In genomic region chr18:50280707-50281294, GRCh38 we compare ENCODE assay signal across 8 cellular contexts. TPM values are rescaled to one million over a fixed set of nuclear protein-coding genes. Genes with fewer than 3 reads are reported as not detected.
DNase-seq lines count a peak whose midpoint lies in the region; ATAC-seq and TF ChIP-seq lines count a peak whose summit lies in the region.

No MANE protein-coding gene starts in this region.

- H3K27me3 ChIP-seq in left lung = no peaks in the 10 kb centered on the region
- no peaks in the 10 kb centered on the region for H3K27me3 ChIP-seq in testis

- TF ChIP-seq CTCF in left lung (IDR thresholded peaks at IDR 0.05) = no peak
- no peak for TF ChIP-seq CTCF in testis (IDR thresholded peaks at IDR 0.05)

- WGBS in testis, 2 donors = 1 to 2% methylated on average over 16 of the region's 16 CpGs

- peak overlapping the region; percentile 88 for H3K27ac ChIP-seq in angular gyrus (ENCODE audit: low read depth, low read length)
- H3K27ac ChIP-seq in left lung = peak overlapping the region; percentile 82 to 90
- peak overlapping the region; percentile 92 to 95 for H3K27ac ChIP-seq in testis

- intact Hi-C loops in activated CD4-positive, alpha-beta T cell treated with anti-CD3 and anti-CD28 coated beads, Interleukin-2, amount 10 ng/mL, durations not matched to agents 24 days and 14 days (cut with micrococcal nuclease) = loop anchor here (1.0 to 10.0 kb wide), 6 partner anchors 14 to 788 kb away; partner anchors contain the start of genes CFAP53, RPL17 and SMAD4
- intact Hi-C loops in left lung (cut with DNase I) (no loop called here), testis (cut with DNase I; ENCODE audit: low total_unique reads) (no loop called here), head of caudate nucleus (cut with DNase I) (loop anchor here (5.0 kb wide), 1 partner anchor 96 kb away; the partner anchor contains the start of gene SKA1)

- H3K27ac Mint-ChIP-seq in activated CD4-positive, alpha-beta T cell treated with anti-CD3 and anti-CD28 coated beads, Interleukin-2, amount 10 ng/mL, durations not matched to agents 24 days and 14 days = peak overlapping the region; percentile 98

- H3K4me3 Mint-ChIP-seq in activated CD4-positive, alpha-beta T cell treated with anti-CD3 and anti-CD28 coated beads, Interleukin-2, amount 10 ng/mL, durations not matched to agents 24 days and 14 days = peak overlapping the region; percentile 90

- H3K4me3 ChIP-seq in left lung (peak overlapping the region; percentile 78 to 92), testis (peak overlapping the region; percentile 85 to 90)

- TF ChIP-seq POLR2A in testis (IDR thresholded peaks at IDR 0.05) = no peak

- H3K36me3 ChIP-seq in left lung (peaks cover 0 to 72% of the 10 kb centered on the region in 2 donors), testis (ENCODE audit: low read depth, missing control alignments) (no peaks in the 10 kb centered on the region)

- H3K4me1 ChIP-seq in left lung (peaks cover 9 to 42% of the 10 kb centered on the region in 2 donors), testis (peaks cover 17% of the 10 kb centered on the region)

- H3K4me1 Mint-ChIP-seq in activated CD4-positive, alpha-beta T cell treated with anti-CD3 and anti-CD28 coated beads, Interleukin-2, amount 10 ng/mL, durations not matched to agents 24 days and 14 days = peaks cover 49% of the 10 kb centered on the region

- H3K27me3 Mint-ChIP-seq in activated CD4-positive, alpha-beta T cell treated with anti-CD3 and anti-CD28 coated beads, Interleukin-2, amount 10 ng/mL, durations not matched to agents 24 days and 14 days = no peaks in the 10 kb centered on the region

- no peaks in the 10 kb centered on the region for H3K9me3 Mint-ChIP-seq in activated CD4-positive, alpha-beta T cell treated with anti-CD3 and anti-CD28 coated beads, Interleukin-2, amount 10 ng/mL, durations not matched to agents 24 days and 14 days

- peaks cover 71% of the 10 kb centered on the region for H3K36me3 Mint-ChIP-seq in activated CD4-positive, alpha-beta T cell treated with anti-CD3 and anti-CD28 coated beads, Interleukin-2, amount 10 ng/mL, durations not matched to agents 24 days and 14 days (ENCODE audit: low read depth)

- H3K9me3 ChIP-seq in left lung = no peaks in the 10 kb centered on the region
- H3K9me3 ChIP-seq in testis = no peaks in the 10 kb centered on the region

- no peak for DNase-seq in activated CD4-positive, alpha-beta T cell treated with anti-CD3 and anti-CD28 coated beads, Interleukin-2, amount 10 ng/mL, durations not matched to agents 24 days and 14 days
- no peak for DNase-seq in activated CD4-positive, alpha-beta T cell treated with anti-CD3 and anti-CD28 coated beads for 48 hours
- no peak for DNase-seq in left lung
- DNase-seq in testis = no peak
- no peak for DNase-seq in head of caudate nucleus
- no peak for DNase-seq in cortex of kidney (lab: John Stamatoyannopoulos, UW)
- DNase-seq in NCI-H2029 (lab: John Stamatoyannopoulos, UW) = no peak

- ATAC-seq in left lung = no peak

RNA-seq across cellular contexts. Expression of gene MBD1, which starts 0.5 kb away (rescaled TPM):
- total RNA-seq in activated CD4-positive, alpha-beta T cell treated with anti-CD3 and anti-CD28 coated beads, Interleukin-2, amount 10 ng/mL, durations not matched to agents 24 days and 14 days = 91.7 and 93.3 TPM in 2 replicates
- 10 to 100 TPM; 51.9 to 64.9 TPM for total RNA-seq in left lung
- total RNA-seq in testis = 100 to 1,000 TPM; 181 to 200 TPM
- polyA plus RNA-seq in testis (ENCODE audit: insufficient read depth, low read depth, low replicate concordance) = 225 TPM

RNA-seq across cellular contexts. Expression of gene CXXC1, which starts 6.7 kb away (rescaled TPM):
- 102 and 105 TPM in 2 replicates for total RNA-seq in activated CD4-positive, alpha-beta T cell treated with anti-CD3 and anti-CD28 coated beads, Interleukin-2, amount 10 ng/mL, durations not matched to agents 24 days and 14 days
- total RNA-seq in left lung = 10 to 100 TPM; 57.4 to 73.6 TPM
- 100 to 1,000 TPM; 109 to 137 TPM for total RNA-seq in testis
- polyA plus RNA-seq in testis (ENCODE audit: insufficient read depth, low read depth, low replicate concordance) = 73.4 TPM

RNA-seq across cellular contexts. Expression of gene CFAP53, which starts 14.5 kb away (rescaled TPM):
- 0.38 and 0.63 TPM in 2 replicates for total RNA-seq in activated CD4-positive, alpha-beta T cell treated with anti-CD3 and anti-CD28 coated beads, Interleukin-2, amount 10 ng/mL, durations not matched to agents 24 days and 14 days
- total RNA-seq in left lung (1 to 10 TPM in 1 of 2 donors, under 1 TPM in 1; 0.20 to 2.3 TPM), testis (10 to 100 TPM; 22.7 to 48.6 TPM)
- 72.8 TPM for polyA plus RNA-seq in testis (ENCODE audit: insufficient read depth, low read depth, low replicate concordance)

Comparison
In these comparisons a context has a peak if more than half of its experiments do, and no peak if none do; other contexts are left out.
1. RNA of gene CFAP53, which starts 14.5 kb away (total RNA-seq): 22.7 to 48.6 TPM in testis; 0.20 to 2.3 TPM in left lung and 0.38 to 0.63 TPM in activated CD4-positive, alpha-beta T cell treated with anti-CD3 and anti-CD28 coated beads, Interleukin-2, amount 10 ng/mL, durations not matched to agents 24 days and 14 days; every median in the first group is over 4 times any median in the second.
2. intact Hi-C loops: an anchor here in activated CD4-positive, alpha-beta T cell treated with anti-CD3 and anti-CD28 coated beads, Interleukin-2, amount 10 ng/mL, durations not matched to agents 24 days and 14 days (1.0 to 10.0 kb wide) and head of caudate nucleus (5.0 kb wide); none called in left lung and testis.
3. Peak in every context shown above with its lines, with median percentiles within 50 percentile points of each other: H3K27ac ChIP-seq.